In the genomic region with DNA sequence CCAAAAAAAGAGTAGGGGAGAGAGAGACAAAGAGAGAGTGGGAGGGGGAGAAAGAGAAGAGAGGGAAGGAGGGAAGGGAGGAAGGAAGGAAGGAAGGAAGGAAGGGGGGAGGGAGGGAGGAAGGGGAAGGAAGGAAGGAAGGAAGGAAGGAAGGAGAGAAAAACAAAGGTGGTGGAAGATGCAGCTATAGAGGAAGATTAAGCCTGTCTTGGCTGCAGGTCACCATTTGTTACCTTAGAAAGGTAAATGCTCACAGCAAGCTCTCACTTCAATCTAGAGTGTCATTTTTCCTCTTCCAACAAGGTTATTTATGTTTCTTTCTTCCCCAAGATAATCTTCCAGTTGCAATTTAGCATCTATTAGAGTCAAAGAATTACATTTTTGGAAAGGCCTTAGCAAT, we compare ENCODE assay signal across 11 cellular contexts.
"Had no signal": no experiment of that assay in that cellular context is flagged by ENCODE, and none has a peak within 500 bp of the region (broad histone marks: within the 10 kb centered on the region; RNA-seq: fewer than 3 reads in every experiment).

No MANE protein-coding gene starts in this region.

- DNase-seq: GM23248, GOT3, H7, H9, HCEC 1CT, HFFc6 had no signal

- ATAC-seq: GM23338, HCT116 had no signal

- FAIRE-seq: H1, H54 had no signal

- H3K9me3 ChIP-seq: HAP-1 had no signal

- H2AFZ ChIP-seq: GM23248, GM23338 had no signal

- H3K27ac ChIP-seq: GM23248 had no signal

- H3K36me3 ChIP-seq: HAP-1 had no signal

- H3K4me3 ChIP-seq: GM23248, GM23338, HAP-1 had no signal

- H3K4me2 ChIP-seq: GM23338 had no signal

- H3K9ac ChIP-seq: GM23248 had no signal

- H3K4me1 ChIP-seq: HAP-1 had no signal
